Comparison of ENCODE assay signal across 27 cellular contexts in genomic region chr11:97717922-97718321, GRCh38.
"Had no signal": no experiment of that assay in that cellular context is flagged by ENCODE, and none has a peak within 500 bp of the region (broad histone marks: within the 10 kb centered on the region; RNA-seq: fewer than 3 reads in every experiment).

No MANE protein-coding gene starts in this region.

- H3K4me2 ChIP-seq: neural progenitor cell had no signal

- H3K27me3 ChIP-seq: heart left ventricle, neural progenitor cell, neutrophil, ovary, sigmoid colon, spleen, suprapubic skin, transverse colon, upper lobe of left lung, vagina had no signal

- H3K4me1 ChIP-seq: heart left ventricle, left ventricle myocardium inferior, neural progenitor cell, prostate gland, sigmoid colon, spleen, suprapubic skin, transverse colon, upper lobe of left lung, vagina had no signal

- H3K9ac ChIP-seq: neural progenitor cell had no signal

- H3K27ac ChIP-seq: heart left ventricle, left ventricle myocardium inferior, neural progenitor cell, neutrophil, ovary, prostate gland, sigmoid colon, spleen, suprapubic skin, transverse colon, upper lobe of left lung, vagina had no signal

- H3K9me3 ChIP-seq: left ventricle myocardium inferior, neutrophil, ovary, prostate gland, sigmoid colon, suprapubic skin, transverse colon, upper lobe of left lung, vagina had no signal

- FAIRE-seq: islet of Langerhans, small intestine had no signal

- H3K36me3 ChIP-seq: heart left ventricle, left ventricle myocardium inferior, neural progenitor cell, neutrophil, ovary, prostate gland, sigmoid colon, spleen, suprapubic skin, transverse colon, upper lobe of left lung, vagina had no signal

- DNase-seq: hypothalamus; immature natural killer cell; left ventricle myocardium inferior; mammary epithelial cell; mesendoderm; naive B cell; natural killer cell; nephron progenitor cell; occipital lobe; ovary; retina; sigmoid colon; small intestine; spleen; stimulated activated CD4-positive, alpha-beta T cell treated with anti-CD3 and anti-CD28 coated beads, Interleukin-4, amount 100 ng/mL, for 24 hours; stimulated activated naive CD4-positive, alpha-beta T cell; transverse colon had no signal

- H3K4me3 ChIP-seq: heart left ventricle, left ventricle myocardium inferior, neural progenitor cell, ovary, prostate gland, sigmoid colon, spleen, suprapubic skin, transverse colon, upper lobe of left lung, vagina had no signal

- H2AFZ ChIP-seq: neural progenitor cell had no signal

- ATAC-seq: heart left ventricle; natural killer cell; right cardiac atrium; stimulated activated effector memory CD8-positive, alpha-beta T cell treated with anti-CD3 and anti-CD28 coated beads, Interleukin-12 subunit alpha, Interleukin-12 subunit beta, amount 100 ng/mL, for 72 hours had no signal
